ENCODE assay signal across 20 cellular contexts in the genomic region with DNA sequence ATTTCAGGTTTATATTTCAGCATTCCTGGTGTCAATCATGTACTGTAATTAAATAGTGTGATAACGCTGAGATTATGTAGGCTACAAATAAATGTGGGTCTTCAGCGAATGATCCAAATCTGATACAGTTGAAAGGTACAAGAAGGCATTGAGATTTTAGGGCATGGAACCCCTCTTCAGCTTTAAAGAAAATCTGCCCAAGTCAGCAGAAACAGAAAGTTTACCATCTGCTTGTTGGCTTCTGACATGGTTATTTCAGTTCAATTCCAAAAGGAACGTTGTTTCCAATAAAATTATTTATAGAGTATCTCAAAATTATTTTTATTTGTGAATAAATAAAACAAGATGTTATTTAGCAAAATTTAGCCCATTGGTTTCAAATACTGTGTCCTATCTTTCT.
DNase-seq lines count a peak whose midpoint lies in the region; ATAC-seq, FAIRE-seq and TF ChIP-seq lines count a peak whose summit lies in the region.
"Had no signal": no experiment of that assay in that cellular context is flagged by ENCODE, and none has a peak within 500 bp of the region (broad histone marks: within the 10 kb centered on the region; RNA-seq: fewer than 3 reads in every experiment).

No MANE protein-coding gene starts in this region.

- intact Hi-C loops in IMR-90 (cut with micrococcal nuclease), result no loop called here
- intact Hi-C loops in tibial artery (cut with DNase I; ENCODE audit: low total_unique reads), result no loop called here

- no peak for TF ChIP-seq CTCF in A549 (IDR thresholded peaks at IDR 0.05)
- no peak for TF ChIP-seq CTCF in IMR-90 (conservative IDR thresholded peaks at IDR 0.05; ENCODE audit: low read depth, low read length)
- no peak for TF ChIP-seq CTCF in tibial artery (IDR thresholded peaks at IDR 0.05)

- TF ChIP-seq POLR2A in A549 (IDR thresholded peaks at IDR 0.05; ENCODE audit: low read length) (no peak), IMR-90 (IDR thresholded peaks at IDR 0.05; ENCODE audit: low read depth, low read length) (no peak)

- no peaks in the 10 kb centered on the region for H4K20me1 ChIP-seq in IMR-90 (ENCODE audit: insufficient read depth, low read length)
- H4K20me1 ChIP-seq: BLaER1 treated with 17β-estradiol and CSF1 and Interleukin-3, amounts not matched to agents 10 nM and 100 nM had no signal

- no peak overlapping the region for H2AK5ac ChIP-seq in IMR-90 (ENCODE audit: low read depth, low read length)

- no peak overlapping the region for H3K18ac ChIP-seq in IMR-90 (ENCODE audit: low read depth, low read length)

- no peaks in the 10 kb centered on the region for H3K27me3 ChIP-seq in IMR-90 (ENCODE audit: control insufficient read depth, insufficient read depth, low read length)
- H3K27me3 ChIP-seq in mononuclear cell (ENCODE audit: insufficient read depth, low read length), result no peaks in the 10 kb centered on the region
- H3K27me3 ChIP-seq in SJCRH30, result no peaks in the 10 kb centered on the region
- no peaks in the 10 kb centered on the region for H3K27me3 ChIP-seq in tibial artery
- H3K27me3 ChIP-seq: BLaER1 treated with 17β-estradiol and CSF1 and Interleukin-3, amounts not matched to agents 10 nM and 100 nM had no signal

- WGBS in A549 (ENCODE audit: missing lambda C conversion rate), result 19% methylated on average over 3 of the region's 3 CpGs
- 60% methylated on average over 1 of the region's 3 CpGs; no CpG with 5 or more reads in 1 of the 2 experiments for WGBS in IMR-90 (ENCODE audit: extremely low coverage in 2 of 2, insufficient read length in 1 of 2), 2 experiments

- no peak overlapping the region for H4K91ac ChIP-seq in IMR-90 (ENCODE audit: insufficient read depth, low read depth, low read length)

- H3K4ac ChIP-seq in IMR-90 (ENCODE audit: low read depth, low read length), result no peak overlapping the region

- DNase-seq in A549 (ENCODE audit: low read depth in 1 of 2, low spot score in 1 of 2) (no peak), IMR-90 (no peak), SJCRH30 (no peak), tibial artery (no peak)
- DNase-seq: 8988T; AML-193; Caco-2; Calu3; CD4-positive, alpha-beta T cell; CD8-positive, alpha-beta T cell; DMS79 treated with DMSO at 0.1 percent for 48 hours; GF-D8 had no signal

- H3K9me1 ChIP-seq in IMR-90 (ENCODE audit: insufficient read depth, low read length), result no peaks in the 10 kb centered on the region

- no peaks in the 10 kb centered on the region for H3K79me1 ChIP-seq in IMR-90 (ENCODE audit: low read depth in 1 of 2, low read length in 2 of 2)

- H3K9ac ChIP-seq in IMR-90 (ENCODE audit: low read depth, low read length), result no peak overlapping the region
- H3K9ac ChIP-seq: BLaER1 treated with 17β-estradiol and CSF1 and Interleukin-3, amounts not matched to agents 10 nM and 100 nM had no signal

- H3K27ac ChIP-seq in A549, result no peak overlapping the region
- H3K27ac ChIP-seq in IMR-90 (ENCODE audit: insufficient read depth, low read length), result no peak overlapping the region
- no peak overlapping the region for H3K27ac ChIP-seq in SJCRH30
- no peak overlapping the region for H3K27ac ChIP-seq in tibial artery
- H3K27ac ChIP-seq: BLaER1 treated with 17β-estradiol and CSF1 and Interleukin-3, amounts not matched to agents 10 nM and 100 nM; C4-2B had no signal

- H4K8ac ChIP-seq in IMR-90 (ENCODE audit: low read depth in 2 of 2, low read length in 2 of 2), result no peak overlapping the region

- dilution Hi-C loops in IMR-90 (cut with HindIII; ENCODE audit: low sequenced_read_pairs, unreplicated experiment), result no loop called here

- in situ Hi-C loops in IMR-90 (cut with MboI; ENCODE audit: low sequenced_read_pairs), result no loop called here

- H3K9me3 ChIP-seq in A549 (no peaks in the 10 kb centered on the region), IMR-90 (ENCODE audit: control insufficient read depth, insufficient read depth, low read length) (no peaks in the 10 kb centered on the region), mononuclear cell (ENCODE audit: low read depth, low read length) (no peaks in the 10 kb centered on the region), SJCRH30 (replicated peaks) (no peaks in the 10 kb centered on the region), tibial artery (no peaks in the 10 kb centered on the region)
- H3K9me3 ChIP-seq: BLaER1 treated with 17β-estradiol and CSF1 and Interleukin-3, amounts not matched to agents 10 nM and 100 nM; Caco-2 had no signal

- no peak for TF ChIP-seq RAD21 in A549 (conservative IDR thresholded peaks at IDR 0.05 in 1 of 2, IDR thresholded peaks at IDR 0.05 in 1 of 2)
- TF ChIP-seq RAD21 in IMR-90 (IDR thresholded peaks at IDR 0.05; ENCODE audit: low read length), result no peak

- TF ChIP-seq EP300 in A549 (IDR thresholded peaks at IDR 0.05), result no peak

- no peak for ATAC-seq in A549
- ATAC-seq in IMR-90 (ENCODE audit: low read depth), result no peak
- ATAC-seq: CD8-positive, alpha-beta T cell had no signal

- H3K23ac ChIP-seq in IMR-90 (ENCODE audit: low read depth, low read length), result no peak overlapping the region

- H3K4me2 ChIP-seq in A549, result no peak overlapping the region
- no peak overlapping the region for H3K4me2 ChIP-seq in IMR-90 (ENCODE audit: low read depth, low read length)
- H3K4me2 ChIP-seq: BLaER1 treated with 17β-estradiol and CSF1 and Interleukin-3, amounts not matched to agents 10 nM and 100 nM had no signal

- H3K56ac ChIP-seq in IMR-90 (ENCODE audit: extremely low read depth, insufficient read depth, low read length), result no peak overlapping the region

- H3K36me3 ChIP-seq in IMR-90 (ENCODE audit: control insufficient read depth, insufficient read depth, low read length) (no peaks in the 10 kb centered on the region), SJCRH30 (no peaks in the 10 kb centered on the region), tibial artery (no peaks in the 10 kb centered on the region)
- H3K36me3 ChIP-seq: BLaER1 treated with 17β-estradiol and CSF1 and Interleukin-3, amounts not matched to agents 10 nM and 100 nM had no signal

- H3K14ac ChIP-seq in IMR-90 (replicated peaks; ENCODE audit: low read depth, low read length), result no peak overlapping the region

- no peak overlapping the region for H2BK15ac ChIP-seq in IMR-90 (ENCODE audit: low read depth, low read length)

- no peak overlapping the region for H2BK5ac ChIP-seq in IMR-90 (ENCODE audit: low read depth, low read length, poor library complexity, severe bottlenecking)

- no peak overlapping the region for H2AK9ac ChIP-seq in IMR-90 (replicated peaks; ENCODE audit: low read depth, low read length, poor library complexity)

- POLR2A ChIA-PET in A549 (lab: Yijun Ruan, JAX), result no interaction called here
- POLR2A ChIA-PET in IMR-90 (lab: Charles Lee; ENCODE audit: unreplicated experiment), result no interaction called here

- H2BK120ac ChIP-seq in IMR-90 (ENCODE audit: low read depth, low read length), result no peak overlapping the region

- no peak overlapping the region for H2AFZ ChIP-seq in IMR-90 (replicated peaks; ENCODE audit: low read length, poor library complexity)

- no peak overlapping the region for H3K4me3 ChIP-seq in A549
- no peak overlapping the region for H3K4me3 ChIP-seq in IMR-90 (ENCODE audit: insufficient read depth, low read depth, low read length)
- peak overlapping the region; percentile 11 for H3K4me3 ChIP-seq in mononuclear cell (ENCODE audit: low read length)
- H3K4me3 ChIP-seq in SJCRH30, result no peak overlapping the region
- H3K4me3 ChIP-seq in tibial artery, result no peak overlapping the region
- H3K4me3 ChIP-seq: BLaER1 treated with 17β-estradiol and CSF1 and Interleukin-3, amounts not matched to agents 10 nM and 100 nM had no signal

- H3K4me1 ChIP-seq in A549 (no peaks in the 10 kb centered on the region), IMR-90 (ENCODE audit: control insufficient read depth, insufficient read depth, low read length) (no peaks in the 10 kb centered on the region), mononuclear cell (ENCODE audit: insufficient read depth, low read length) (no peaks in the 10 kb centered on the region), SJCRH30 (no peaks in the 10 kb centered on the region), tibial artery (no peaks in the 10 kb centered on the region)
- H3K4me1 ChIP-seq: BLaER1 treated with 17β-estradiol and CSF1 and Interleukin-3, amounts not matched to agents 10 nM and 100 nM; Caco-2 had no signal

- no peak for FAIRE-seq in A549 (lab: Jason Lieb, UNC)
- FAIRE-seq: A204.1, D721Med, G401.6, GM12891, GM19239 had no signal

- no TSS peak for BruUV-seq in IMR-90 (replicated peaks; lab: Mats Ljungman, UMichigan)

- no peak overlapping the region for H4K5ac ChIP-seq in IMR-90 (ENCODE audit: low read depth, low read length)

- no peak overlapping the region for H2BK20ac ChIP-seq in IMR-90 (ENCODE audit: low read depth, low read length)

- CTCF ChIA-PET in A549 (lab: Yijun Ruan, JAX) (no interaction called here), IMR-90 (lab: Yijun Ruan, JAX) (no interaction called here)

TF ChIP-seq in A549, 52 proteins besides CTCF, POLR2A, EP300 and RAD21:
- peak; percentile 80 for TF ChIP-seq MAFK (IDR thresholded peaks at IDR 0.05; ENCODE audit: partially characterized antibody)
- TF ChIP-seq, protein P1, sequence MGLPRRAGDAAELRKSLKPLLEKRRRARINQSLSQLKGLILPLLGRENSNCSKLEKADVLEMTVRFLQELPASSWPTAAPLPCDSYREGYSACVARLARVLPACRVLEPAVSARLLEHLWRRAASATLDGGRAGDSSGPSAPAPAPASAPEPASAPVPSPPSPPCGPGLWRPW (IDR thresholded peaks at IDR 0.05), result no peak
TF ChIP-seq in A549: peak in this region for 1.

TF ChIP-seq in IMR-90, 13 proteins besides CTCF, POLR2A, EP300 and RAD21:
- TF ChIP-seq MAFK (IDR thresholded peaks at IDR 0.05; ENCODE audit: low read depth, low read length), result peak; percentile 50
- TF ChIP-seq BHLHE40 (IDR thresholded peaks at IDR 0.05; ENCODE audit: low read depth, low read length), result no peak
